ENCODE assay signal across 10 cellular contexts in genomic region chr1:226688056-226688748, GRCh38. TPM values are rescaled to one million over a fixed set of nuclear protein-coding genes. Genes with fewer than 3 reads are reported as not detected.
A peak's percentile ranks its signal among the peaks of the same experiment; 100 is the strongest.
DNase-seq lines count a peak whose midpoint lies in the region; ATAC-seq and TF ChIP-seq lines count a peak whose summit lies in the region.
"Had no signal": no experiment of that assay in that cellular context is flagged by ENCODE, and none has a peak within 500 bp of the region (broad histone marks: within the 10 kb centered on the region; RNA-seq: fewer than 3 reads in every experiment).

No MANE protein-coding gene starts in this region.

- DNase-seq in activated CD4-positive, CD25-positive, alpha-beta regulatory T cell treated with anti-CD3 and anti-CD28 coated beads, Interleukin-2, amount 50 U/mL, for 72 hours, result no peak
- DNase-seq in WTC11 (ENCODE audit: low spot score) (peak; percentile 46), lower lobe of right lung (no peak), AG20443 (ENCODE audit: low spot score) (no peak)
- no peak for DNase-seq in stimulated activated CD4-positive, alpha-beta T cell treated with anti-CD3 and anti-CD28 coated beads, Interleukin-4, amount 100 ng/mL, for 1 hour
- no peak for DNase-seq in stimulated activated CD4-positive, alpha-beta T cell treated with anti-CD3 and anti-CD28 coated beads, Interleukin-2, amount 100 ng/mL, for 24 hours
- DNase-seq: 8988T, NCI-H82 had no signal

- H3K9ac ChIP-seq in stomach smooth muscle (ENCODE audit: low read length in 2 of 2), result peak overlapping the region; percentile 32 to 47

- H3K27me3 Mint-ChIP-seq in WTC11 (ENCODE audit: low read depth), result peaks cover 7% of the 10 kb centered on the region

- POLR2A ChIA-PET in WTC11 (lab: Charles Lee), result no interaction called here

- H3K27ac Mint-ChIP-seq in WTC11, result no peak overlapping the region

- H3K9me3 Mint-ChIP-seq in WTC11, result no peaks in the 10 kb centered on the region

- CTCF ChIA-PET in WTC11 (lab: Charles Lee), result interaction anchor here (0.7 to 2.2 kb wide), 9 partner anchors 15 to 140 kb away, joined by 3 to 8 read pairs (median 4); partner anchors contain the start of gene ITPKB

- H3K27ac ChIP-seq in lower lobe of right lung (peak overlapping the region; percentile 2), stomach smooth muscle (ENCODE audit: low read length) (peak overlapping the region; percentile 94)

- H3K27me3 ChIP-seq in lower lobe of right lung (ENCODE audit: low read depth), result no peaks in the 10 kb centered on the region
- H3K27me3 ChIP-seq in stomach smooth muscle (ENCODE audit: control insufficient read depth in 1 of 2, insufficient read depth in 2 of 2, low read length in 2 of 2), result no peaks in the 10 kb centered on the region

- H3K4me3 Mint-ChIP-seq in WTC11, result no peak overlapping the region

- ATAC-seq in activated CD4-positive, CD25-positive, alpha-beta regulatory T cell treated with anti-CD3 and anti-CD28 coated beads, Interleukin-2, amount 50 U/mL, for 24 hours, result peak; percentile 18 to 23
- peak; percentile 79 for ATAC-seq in WTC11
- ATAC-seq in lower lobe of right lung, result no peak

- H3K36me3 ChIP-seq in lower lobe of right lung (peaks cover 4% of the 10 kb centered on the region), stomach smooth muscle (ENCODE audit: control insufficient read depth in 2 of 2, insufficient read depth in 2 of 2, low read length in 2 of 2) (peaks cover 4% of the 10 kb centered on the region in 2 donors)

- H3K4me3 ChIP-seq in lower lobe of right lung (no peak overlapping the region), stomach smooth muscle (ENCODE audit: low read length in 2 of 2) (peak overlapping the region; percentile 5 to 8)

- TF ChIP-seq CTCF in WTC11 (IDR thresholded peaks at IDR 0.05), result no peak
- no peak for TF ChIP-seq CTCF in lower lobe of right lung (IDR thresholded peaks at IDR 0.05)

- H3K9me3 ChIP-seq in lower lobe of right lung (no peaks in the 10 kb centered on the region), stomach smooth muscle (ENCODE audit: control insufficient read depth in 2 of 2, low read length in 2 of 2) (no peaks in the 10 kb centered on the region)

- peaks cover 73% of the 10 kb centered on the region for H3K4me1 ChIP-seq in lower lobe of right lung
- H3K4me1 ChIP-seq in stomach smooth muscle (ENCODE audit: control insufficient read depth, insufficient read depth, low read length), result peaks cover 97% of the 10 kb centered on the region

- no peaks in the 10 kb centered on the region for H3K36me3 Mint-ChIP-seq in WTC11

- intact Hi-C loops in lower lobe of right lung (cut with DNase I), result no loop called here

- H3K4me1 Mint-ChIP-seq in WTC11, result peaks cover 50% of the 10 kb centered on the region

TF ChIP-seq in WTC11, 78 proteins besides CTCF, POLR2A, EP300 and RAD21:
- TF ChIP-seq ELF4 (CRISPR knock-in tag; IDR thresholded peaks at IDR 0.05; ENCODE audit: low read depth) (no peak), ZSCAN18 (CRISPR knock-in tag; IDR thresholded peaks at IDR 0.05) (no peak), ZBTB43 (CRISPR knock-in tag; IDR thresholded peaks at IDR 0.05) (no peak), TP53 (CRISPR knock-in tag; IDR thresholded peaks at IDR 0.05) (no peak), TEAD1 (CRISPR knock-in tag; IDR thresholded peaks at IDR 0.05) (no peak), IRF1 (CRISPR knock-in tag; IDR thresholded peaks at IDR 0.05) (no peak), E2F4 (CRISPR knock-in tag; IDR thresholded peaks at IDR 0.05; ENCODE audit: borderline replicate concordance, low read depth) (no peak), ZNF281 (CRISPR knock-in tag; IDR thresholded peaks at IDR 0.05) (no peak)

RNA-seq across cellular contexts. Expression of gene ITPKB, which starts 50.9 kb away (rescaled TPM):
- 13.1 to 15.6 TPM (median 13.5 TPM) in 3 replicates for total RNA-seq in WTC11 (2021)
- total RNA-seq in lower lobe of right lung, result 42.3 TPM

Comparison
In these comparisons a context has a peak if more than half of its experiments do, and no peak if none do; other contexts are left out.
1. ATAC-seq: peak in activated CD4-positive, CD25-positive, alpha-beta regulatory T cell treated with anti-CD3 and anti-CD28 coated beads, Interleukin-2, amount 50 U/mL, for 24 hours (2 of 2) and WTC11 (single experiment); none in lower lobe of right lung (0 of 2).